12 cellular contexts compared by ENCODE assay signal in genomic region chr15:65827065-65827464, GRCh38. TPM values are rescaled to one million over a fixed set of nuclear protein-coding genes. Genes with fewer than 3 reads are reported as not detected.
DNase-seq lines count a peak whose midpoint lies in the region; ATAC-seq and TF ChIP-seq lines count a peak whose summit lies in the region.
"Had no signal": no experiment of that assay in that cellular context is flagged by ENCODE, and none has a peak within 500 bp of the region (broad histone marks: within the 10 kb centered on the region; RNA-seq: fewer than 3 reads in every experiment).

No MANE protein-coding gene starts in this region.

- H3K9me3 ChIP-seq in CD4-positive, alpha-beta memory T cell (ENCODE audit: control insufficient read depth in 1 of 2, low read length in 2 of 2), result no peaks in the 10 kb centered on the region
- H3K9me3 ChIP-seq: body of pancreas had no signal

- no peak for TF ChIP-seq CTCF in HL-60 (IDR thresholded peaks at IDR 0.05; ENCODE audit: insufficient read depth, low read length)

- peaks cover 35 to 72% (median 55%) of the 10 kb centered on the region in 4 donors for H3K4me1 Mint-ChIP-seq in CD4-positive, alpha-beta memory T cell
- peaks cover 38% of the 10 kb centered on the region for H3K4me1 Mint-ChIP-seq in activated naive CD8-positive, alpha-beta T cell treated with anti-CD3 and anti-CD28 coated beads for 36 hours
- peaks cover 24 to 68% (median 34%) of the 10 kb centered on the region in 3 donors for H3K4me1 Mint-ChIP-seq in naive B cell

- peak overlapping the region; percentile 90 to 99 (median 95) for H3K27ac Mint-ChIP-seq in CD4-positive, alpha-beta memory T cell
- H3K27ac Mint-ChIP-seq in activated naive CD8-positive, alpha-beta T cell treated with anti-CD3 and anti-CD28 coated beads for 36 hours, result peak overlapping the region; percentile 86
- peak overlapping the region in 5 of 6 donors; percentile 58 to 92 (median 90) for H3K27ac Mint-ChIP-seq in naive B cell

- H3K27me3 ChIP-seq in CD4-positive, alpha-beta memory T cell (ENCODE audit: insufficient read depth, low read length), result no peaks in the 10 kb centered on the region
- no peaks in the 10 kb centered on the region for H3K27me3 ChIP-seq in HL-60 (ENCODE audit: insufficient read depth, poor library complexity, severe bottlenecking)
- H3K27me3 ChIP-seq: body of pancreas had no signal

- no peak overlapping the region for H3K4me3 ChIP-seq in CD4-positive, alpha-beta memory T cell (ENCODE audit: low read length in 2 of 2)
- no peak overlapping the region for H3K4me3 ChIP-seq in HL-60 (replicated peaks; ENCODE audit: insufficient read depth, low read length)
- H3K4me3 ChIP-seq: body of pancreas, GM23248 had no signal

- in situ Hi-C loops in KBM-7 (cut with MboI; ENCODE audit: low pct_unique_long_range_greater_than_20kb, low sequenced_read_pairs), result no loop called here

- CTCF ChIA-PET in CD4-positive, alpha-beta memory T cell (lab: Charles Lee; ENCODE audit: partially characterized antibody), result interaction anchor here (0.7 to 1.3 kb wide), 4 partner anchors 9 to 62 kb away, joined by 3 to 4 read pairs (median 4); no protein-coding TSS in a partner anchor

- peak overlapping the region; percentile 3 to 81 (median 69) for H3K4me3 Mint-ChIP-seq in CD4-positive, alpha-beta memory T cell
- peak overlapping the region; percentile 61 for H3K4me3 Mint-ChIP-seq in activated naive CD8-positive, alpha-beta T cell treated with anti-CD3 and anti-CD28 coated beads for 36 hours
- peak overlapping the region; percentile 12 to 87 (median 60) for H3K4me3 Mint-ChIP-seq in naive B cell

- H3K4me1 ChIP-seq in CD4-positive, alpha-beta memory T cell (ENCODE audit: insufficient read depth, low read length), result peaks cover 77% of the 10 kb centered on the region

- intact Hi-C loops in CD4-positive, alpha-beta memory T cell (cut with micrococcal nuclease), result loop anchor here (5.0 kb wide), 1 partner anchor 95 kb away; no protein-coding TSS in a partner anchor

- no peaks in the 10 kb centered on the region for H3K27me3 Mint-ChIP-seq in CD4-positive, alpha-beta memory T cell
- no peaks in the 10 kb centered on the region for H3K27me3 Mint-ChIP-seq in activated naive CD8-positive, alpha-beta T cell treated with anti-CD3 and anti-CD28 coated beads for 36 hours
- no peaks in the 10 kb centered on the region for H3K27me3 Mint-ChIP-seq in naive B cell

- no peaks in the 10 kb centered on the region for H3K9me3 Mint-ChIP-seq in CD4-positive, alpha-beta memory T cell
- H3K9me3 Mint-ChIP-seq in activated naive CD8-positive, alpha-beta T cell treated with anti-CD3 and anti-CD28 coated beads for 36 hours, result no peaks in the 10 kb centered on the region
- no peaks in the 10 kb centered on the region for H3K9me3 Mint-ChIP-seq in naive B cell

- ATAC-seq in naive B cell (ENCODE audit: low read depth in 2 of 2) (peak; percentile 62 to 64), GM19035 (IDR thresholded peaks at IDR 0.05; ENCODE audit: unreplicated experiment) (no peak)
- ATAC-seq: body of pancreas, sciatic nerve had no signal

- peak overlapping the region; percentile 83 for H3K27ac ChIP-seq in CD4-positive, alpha-beta memory T cell (ENCODE audit: low read depth, low read length)
- H3K27ac ChIP-seq in HL-60 (replicated peaks), result peak overlapping the region; percentile 50
- H3K27ac ChIP-seq: body of pancreas, GM23248 had no signal

- no peaks in the 10 kb centered on the region for H3K36me3 ChIP-seq in CD4-positive, alpha-beta memory T cell (ENCODE audit: insufficient read depth, low read length)

- no peaks in the 10 kb centered on the region for H3K36me3 Mint-ChIP-seq in CD4-positive, alpha-beta memory T cell
- peaks cover 2% of the 10 kb centered on the region for H3K36me3 Mint-ChIP-seq in activated naive CD8-positive, alpha-beta T cell treated with anti-CD3 and anti-CD28 coated beads for 36 hours
- H3K36me3 Mint-ChIP-seq in naive B cell, result no peaks in the 10 kb centered on the region

- POLR2A ChIA-PET in CD4-positive, alpha-beta memory T cell (lab: Charles Lee; ENCODE audit: partially characterized antibody), result interaction anchor here (0.7 to 3.6 kb wide), 5 partner anchors 8 to 42 kb away, joined by 3 to 44 read pairs (median 4); partner anchors contain the start of genes DENND4A and RAB11A

- DNase-seq in CD4-positive, alpha-beta memory T cell, result peak in 2 of 5 donors; percentile 19 to 43
- DNase-seq in HL-60 (ENCODE audit: low read depth in 1 of 2, low spot score in 1 of 2) (peak in 1 of 2 experiments; percentile 46), naive B cell (no peak), NCI-H524 treated with DMSO at 0.1 percent for 48 hours (lab: John Stamatoyannopoulos, UW) (no peak), KBM-7 (no peak)
- DNase-seq in activated naive CD8-positive, alpha-beta T cell treated with anti-CD3 and anti-CD28 coated beads for 36 hours, result no peak
- DNase-seq: body of pancreas, GM23248, kidney glomerular epithelial cell, SW 1271 had no signal

RNA-seq across cellular contexts. Expression of gene DENND4A, which starts 35.0 kb away (rescaled TPM):
- total RNA-seq in CD4-positive, alpha-beta memory T cell, result 10 to 100 TPM; 63.1 to 69.4 TPM
- 10 to 100 TPM in 1 of 2 donors, 1 to 10 TPM in 1; 8.4 to 21.3 TPM for polyA plus RNA-seq in CD4-positive, alpha-beta memory T cell
- total RNA-seq in activated naive CD8-positive, alpha-beta T cell treated with anti-CD3 and anti-CD28 coated beads for 36 hours, result 10 to 100 TPM; 47.6 to 52.2 TPM
- 10 to 100 TPM; 18.3 to 38.9 (median 26.8) TPM for polyA plus RNA-seq in naive B cell (ENCODE audit: low read depth in 6 of 6)

RNA-seq across cellular contexts. Expression of gene RAB11A, which starts 42.2 kb away (rescaled TPM):
- total RNA-seq in CD4-positive, alpha-beta memory T cell, result 10 to 100 TPM; 84.7 to 95.8 TPM
- 100 to 1,000 TPM; 247 to 265 TPM for polyA plus RNA-seq in CD4-positive, alpha-beta memory T cell
- 100 to 1,000 TPM; 129 to 130 TPM for total RNA-seq in activated naive CD8-positive, alpha-beta T cell treated with anti-CD3 and anti-CD28 coated beads for 36 hours
- 100 to 1,000 TPM; 204 to 294 (median 234) TPM for polyA plus RNA-seq in naive B cell (ENCODE audit: low read depth in 6 of 6)
